In the genomic region with DNA sequence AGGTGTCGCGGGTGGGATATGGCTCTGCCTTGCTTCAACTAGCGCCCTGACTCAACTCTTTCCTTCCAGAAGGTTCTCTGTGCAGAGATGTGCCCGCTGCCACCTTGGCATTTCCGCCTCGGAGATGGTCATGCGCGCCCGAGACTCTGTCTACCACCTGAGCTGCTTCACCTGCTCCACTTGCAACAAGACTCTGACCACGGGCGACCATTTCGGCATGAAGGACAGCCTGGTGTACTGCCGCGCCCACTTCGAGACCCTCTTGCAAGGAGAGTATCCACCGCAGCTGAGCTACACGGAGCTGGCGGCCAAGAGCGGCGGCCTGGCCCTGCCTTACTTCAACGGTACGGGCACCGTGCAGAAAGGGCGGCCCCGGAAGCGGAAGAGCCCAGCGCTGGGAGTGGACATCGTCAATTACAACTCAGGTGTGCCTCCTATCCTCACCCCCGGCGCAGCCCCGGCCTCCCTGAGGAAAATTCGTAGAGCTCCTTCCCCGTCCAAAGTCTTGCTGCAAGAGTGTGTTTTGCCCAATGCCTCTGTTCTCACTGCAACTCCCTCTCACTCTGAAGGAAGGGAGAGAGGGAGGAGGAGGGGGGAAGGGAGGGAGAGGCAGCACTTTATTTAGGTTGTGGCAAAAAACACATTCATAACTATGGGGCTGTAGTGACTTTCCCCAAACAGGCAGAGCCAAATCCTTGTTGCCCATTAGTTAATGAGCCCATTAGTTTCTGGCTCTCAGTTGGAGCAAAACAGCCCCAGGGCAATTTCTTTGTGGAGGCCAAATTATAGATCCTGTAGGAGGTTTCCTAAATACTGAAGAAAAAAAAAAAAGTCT, we compare ENCODE assay signal across 16 cellular contexts. TPM values are rescaled to one million over a fixed set of nuclear protein-coding genes. Genes with fewer than 3 reads are reported as not detected.
DNase-seq lines count a peak whose midpoint lies in the region; ATAC-seq and TF ChIP-seq lines count a peak whose summit lies in the region.
"Had no signal": no experiment of that assay in that cellular context is flagged by ENCODE, and none has a peak within 500 bp of the region (broad histone marks: within the 10 kb centered on the region; RNA-seq: fewer than 3 reads in every experiment).

No MANE protein-coding gene starts in this region.

- peaks cover 5% of the 10 kb centered on the region for H3K9me3 Mint-ChIP-seq in activated CD4-positive, alpha-beta T cell treated with anti-CD3 and anti-CD28 coated beads, Interleukin-2, amount 10 ng/mL, durations not matched to agents 24 days and 14 days
- H3K9me3 Mint-ChIP-seq in activated CD8-positive, alpha-beta T cell treated with anti-CD3 and anti-CD28 coated beads for 36 hours = no peaks in the 10 kb centered on the region

- no peak for ATAC-seq in activated CD8-positive, alpha-beta T cell treated with anti-CD3 and anti-CD28 coated beads for 36 hours
- no peak for ATAC-seq in HG02623 (IDR thresholded peaks at IDR 0.05; ENCODE audit: unreplicated experiment)
- ATAC-seq: activated CD8-positive, alpha-beta memory T cell treated with anti-CD3 and anti-CD28 coated beads, Interleukin-2, amount 10 ng/mL, durations not matched to agents 7 days and 5 days; K562 had no signal

- peak overlapping the region; percentile 36 for H3K4me3 Mint-ChIP-seq in activated CD4-positive, alpha-beta T cell treated with anti-CD3 and anti-CD28 coated beads, Interleukin-2, amount 10 ng/mL, durations not matched to agents 24 days and 14 days
- peak overlapping the region; percentile 12 for H3K4me3 Mint-ChIP-seq in activated CD8-positive, alpha-beta T cell treated with anti-CD3 and anti-CD28 coated beads for 36 hours

- H3K9me3 ChIP-seq in smooth muscle cell (replicated peaks; ENCODE audit: low read depth) = no peaks in the 10 kb centered on the region

- peaks cover 35% of the 10 kb centered on the region for H3K4me1 ChIP-seq in smooth muscle cell (ENCODE audit: low read depth)

- CTCF ChIA-PET in activated CD8-positive, alpha-beta T cell treated with anti-CD3 and anti-CD28 coated beads for 36 hours (lab: Charles Lee) = interaction anchor here (0.9 to 2.6 kb wide), 3 partner anchors 11 to 395 kb away, joined by 3 to 12 read pairs (median 5); no protein-coding TSS in a partner anchor
- CTCF ChIA-PET in RWPE1 (lab: Yijun Ruan, JAX) = interaction anchor here (0.6 to 1.3 kb wide), 2 partner anchors 9 to 302 kb away, joined by 4 read pairs; no protein-coding TSS in a partner anchor

- H3K27me3 Mint-ChIP-seq in activated CD4-positive, alpha-beta T cell treated with anti-CD3 and anti-CD28 coated beads, Interleukin-2, amount 10 ng/mL, durations not matched to agents 24 days and 14 days = peaks cover 89% of the 10 kb centered on the region
- peaks cover 75% of the 10 kb centered on the region for H3K27me3 Mint-ChIP-seq in activated CD8-positive, alpha-beta T cell treated with anti-CD3 and anti-CD28 coated beads for 36 hours

- no peak overlapping the region for H3K9ac ChIP-seq in smooth muscle cell (ENCODE audit: low read depth)

- no peaks in the 10 kb centered on the region for H3F3A ChIP-seq in smooth muscle cell (ENCODE audit: low read depth)

- 10% methylated on average over 33 of the region's 33 CpGs for WGBS in smooth muscle cell (ENCODE audit: low lambda C conversion rate)

- intact Hi-C loops in activated CD4-positive, alpha-beta T cell treated with anti-CD3 and anti-CD28 coated beads, Interleukin-2, amount 10 ng/mL, durations not matched to agents 24 days and 14 days (cut with micrococcal nuclease) = loop anchor here (10.0 kb wide), 1 partner anchor 353 kb away; no protein-coding TSS in a partner anchor
- intact Hi-C loops in activated CD8-positive, alpha-beta T cell treated with anti-CD3 and anti-CD28 coated beads for 36 hours (cut with micrococcal nuclease) = loop anchor here (5.0 kb wide), 2 partner anchors 54 to 304 kb away; no protein-coding TSS in a partner anchor

- no peaks in the 10 kb centered on the region for H3K79me2 ChIP-seq in smooth muscle cell (ENCODE audit: low read depth)

- POLR2A ChIA-PET in activated CD8-positive, alpha-beta T cell treated with anti-CD3 and anti-CD28 coated beads for 36 hours (lab: Charles Lee) = interaction anchor here (0.9 kb wide), 1 partner anchor 19 kb away, joined by 3 read pairs; the partner anchor contains the start of gene C1orf53
- POLR2A ChIA-PET in RWPE1 (lab: Yijun Ruan, JAX; ENCODE audit: low non-redundant PET) = no interaction called here

- H3K36me3 Mint-ChIP-seq in activated CD4-positive, alpha-beta T cell treated with anti-CD3 and anti-CD28 coated beads, Interleukin-2, amount 10 ng/mL, durations not matched to agents 24 days and 14 days (ENCODE audit: low read depth) = no peaks in the 10 kb centered on the region
- no peaks in the 10 kb centered on the region for H3K36me3 Mint-ChIP-seq in activated CD8-positive, alpha-beta T cell treated with anti-CD3 and anti-CD28 coated beads for 36 hours (ENCODE audit: low read depth)

- H3K4me3 ChIP-seq in smooth muscle cell = peak overlapping the region; percentile 31
- H3K4me3 ChIP-seq: K562, skin epidermis had no signal

- no peak for DNase-seq in activated CD4-positive, alpha-beta T cell treated with anti-CD3 and anti-CD28 coated beads, Interleukin-2, amount 10 ng/mL, durations not matched to agents 24 days and 14 days
- DNase-seq in activated CD4-positive, alpha-beta T cell treated with anti-CD3 and anti-CD28 coated beads for 4 hours = no peak
- DNase-seq in activated CD8-positive, alpha-beta T cell treated with anti-CD3 and anti-CD28 coated beads for 36 hours = no peak
- DNase-seq in iPS-NIHi11 (ENCODE audit: low spot score) (peak; percentile 38), smooth muscle cell (lab: John Stamatoyannopoulos, UW; ENCODE audit: unreplicated experiment) (no peak), RWPE1 (ENCODE audit: low spot score) (no peak), ureter (ENCODE audit: low spot score) (no peak)
- DNase-seq: ACHN; activated CD8-positive, alpha-beta memory T cell treated with anti-CD3 and anti-CD28 coated beads, Interleukin-2, amount 10 ng/mL, durations not matched to agents 7 days and 5 days; hypothalamus; NCI-H187 treated with DMSO at 0.1 percent for 48 hours had no signal

- no peak for TF ChIP-seq CTCF in activated CD8-positive, alpha-beta T cell treated with anti-CD3 and anti-CD28 coated beads for 36 hours (IDR thresholded peaks at IDR 0.05)
- TF ChIP-seq CTCF in smooth muscle cell (IDR thresholded peaks at IDR 0.05; ENCODE audit: borderline replicate concordance, insufficient read depth, poor library complexity, severe bottlenecking) = no peak
- TF ChIP-seq CTCF in RWPE1 (conservative IDR thresholded peaks at IDR 0.05; ENCODE audit: low read depth) = no peak

- H4K20me1 ChIP-seq in smooth muscle cell (ENCODE audit: low read depth) = no peaks in the 10 kb centered on the region

- no peak overlapping the region for H3K27ac Mint-ChIP-seq in activated CD4-positive, alpha-beta T cell treated with anti-CD3 and anti-CD28 coated beads, Interleukin-2, amount 10 ng/mL, durations not matched to agents 24 days and 14 days
- no peak overlapping the region for H3K27ac Mint-ChIP-seq in activated CD8-positive, alpha-beta T cell treated with anti-CD3 and anti-CD28 coated beads for 36 hours
- H3K27ac Mint-ChIP-seq: activated CD8-positive, alpha-beta memory T cell treated with anti-CD3 and anti-CD28 coated beads, Interleukin-2, amount 10 ng/mL, durations not matched to agents 7 days and 5 days had no signal

- H3K36me3 ChIP-seq in smooth muscle cell (ENCODE audit: low read depth) = no peaks in the 10 kb centered on the region

- H3K4me1 Mint-ChIP-seq in activated CD4-positive, alpha-beta T cell treated with anti-CD3 and anti-CD28 coated beads, Interleukin-2, amount 10 ng/mL, durations not matched to agents 24 days and 14 days = peaks cover 40% of the 10 kb centered on the region
- H3K4me1 Mint-ChIP-seq in activated CD8-positive, alpha-beta T cell treated with anti-CD3 and anti-CD28 coated beads for 36 hours (ENCODE audit: low read depth) = peaks cover 40% of the 10 kb centered on the region

- H3K27me3 ChIP-seq in smooth muscle cell (ENCODE audit: low read depth) = peaks cover 94% of the 10 kb centered on the region

- peak overlapping the region; percentile 72 for H3K4me2 ChIP-seq in smooth muscle cell

- H2AFZ ChIP-seq in smooth muscle cell (ENCODE audit: low read depth) = peak overlapping the region; percentile 52

- H3K27ac ChIP-seq in smooth muscle cell (ENCODE audit: low read depth) (no peak overlapping the region), RWPE1 (no peak overlapping the region)
- H3K27ac ChIP-seq: skin epidermis had no signal

RNA-seq across cellular contexts. Expression of gene LHX9, which starts 4.3 kb away (rescaled TPM):
- total RNA-seq in activated CD4-positive, alpha-beta T cell treated with anti-CD3 and anti-CD28 coated beads, Interleukin-2, amount 10 ng/mL, durations not matched to agents 24 days and 14 days = 0.02 and 0.05 TPM in 2 replicates
- total RNA-seq in activated CD8-positive, alpha-beta T cell treated with anti-CD3 and anti-CD28 coated beads for 36 hours = not detected
- total RNA-seq in smooth muscle cell (not detected in 2 replicates), ureter (not detected)
- polyA plus RNA-seq in smooth muscle cell = not detected in 2 replicates
- total RNA-seq: K562; OCI-LY7; T-helper 1 cell treated with Interleukin-12 subunit alpha and Interleukin-12 subunit beta and Interleukin-4 antibody, amounts not matched to agents 30 ng/mL and 1 ng/mL, for 36 hours had no signal

RNA-seq across cellular contexts. Expression of gene C1orf53, which starts 19.0 kb away (rescaled TPM):
- total RNA-seq in activated CD4-positive, alpha-beta T cell treated with anti-CD3 and anti-CD28 coated beads, Interleukin-2, amount 10 ng/mL, durations not matched to agents 24 days and 14 days = 1.0 and 1.3 TPM in 2 replicates
- 1 to 10 TPM in 1 of 2 experiments, under 1 TPM in 1; 0.96 to 1.2 TPM for total RNA-seq in activated CD8-positive, alpha-beta T cell treated with anti-CD3 and anti-CD28 coated beads for 36 hours
- 3.1 and 5.7 TPM in 2 replicates for total RNA-seq in smooth muscle cell
- 4.5 and 5.4 TPM in 2 replicates for polyA plus RNA-seq in smooth muscle cell
- total RNA-seq in ureter = 1.7 TPM
